7 cellular contexts compared by ENCODE assay signal in the genomic region with DNA sequence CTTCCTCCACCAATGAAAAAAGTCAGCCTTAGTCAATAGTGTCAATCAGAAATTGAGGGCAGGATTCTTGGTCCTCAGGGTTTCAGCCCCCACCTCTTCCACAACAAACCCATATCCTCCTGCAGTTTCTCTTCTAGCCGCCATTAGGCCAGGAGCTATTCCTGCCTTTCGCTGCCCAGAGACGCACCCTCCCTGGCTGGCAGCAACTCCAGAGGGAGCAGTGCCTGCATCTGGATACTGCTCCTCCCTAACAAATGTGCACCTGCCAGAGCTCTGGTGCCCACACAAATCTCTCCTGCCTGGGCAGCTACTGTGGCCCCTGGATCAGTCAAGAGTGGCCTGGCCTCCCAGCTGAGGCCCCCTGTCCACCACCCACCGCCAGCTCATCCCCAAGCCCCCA. TPM values are rescaled to one million over a fixed set of nuclear protein-coding genes. Genes with fewer than 3 reads are reported as not detected.
DNase-seq lines count a peak whose midpoint lies in the region; ATAC-seq and TF ChIP-seq lines count a peak whose summit lies in the region.
"Not testable (repeated sequence)": the region's sequence is repeated elsewhere in the genome, so short reads cannot be mapped to it uniquely, and the experiment has no call there.

No MANE protein-coding gene starts in this region.

- TF ChIP-seq POLR2A in heart left ventricle (IDR thresholded peaks at IDR 0.05); transverse colon (IDR thresholded peaks at IDR 0.05): not testable (repeated sequence)

- CTCF ChIA-PET in CD4-positive, alpha-beta memory T cell (lab: Charles Lee; ENCODE audit: partially characterized antibody), result interaction anchor here (0.9 to 2.5 kb wide), 7 partner anchors 8 to 200 kb away, joined by 3 to 17 read pairs (median 3); partner anchors contain the start of genes CFDP1 and TMEM170A

- not testable (repeated sequence) for H3K18ac ChIP-seq in trophoblast cell (ENCODE audit: low read length)

- not testable (repeated sequence) for H3K27ac ChIP-seq in CD4-positive, alpha-beta memory T cell (ENCODE audit: low read depth, low read length); trophoblast cell (ENCODE audit: low read depth, low read length)
- peak overlapping the region; percentile 78 for H3K27ac ChIP-seq in WERI-Rb-1
- peak overlapping the region in 4 of 12 donors; percentile 5 to 42 (median 21) for H3K27ac ChIP-seq in heart left ventricle
- peak overlapping the region in 3 of 4 donors; percentile 67 to 73 (median 68) for H3K27ac ChIP-seq in transverse colon

- not testable (repeated sequence) for H2BK120ac ChIP-seq in trophoblast cell (ENCODE audit: insufficient read depth, low read length, poor library complexity)

- ATAC-seq in central memory CD8-positive, alpha-beta T cell (replicated peaks; ENCODE audit: extremely low read depth, poor library complexity, severe bottlenecking), result not testable (repeated sequence)
- ATAC-seq in heart left ventricle, result peak; percentile 65 to 75 (median 68)

- H4K8ac ChIP-seq in trophoblast cell (ENCODE audit: low read depth, low read length), result not testable (repeated sequence)

- H3K23ac ChIP-seq in trophoblast cell (ENCODE audit: low read length), result not testable (repeated sequence)

- H2BK12ac ChIP-seq in trophoblast cell (ENCODE audit: low read length), result not testable (repeated sequence)

- not testable (repeated sequence) for H3K9me3 Mint-ChIP-seq in CD4-positive, alpha-beta memory T cell; central memory CD8-positive, alpha-beta T cell

- peaks cover 17% of the 10 kb centered on the region in 2 donors for H3K36me3 Mint-ChIP-seq in CD4-positive, alpha-beta memory T cell
- peaks cover 15% of the 10 kb centered on the region for H3K36me3 Mint-ChIP-seq in central memory CD8-positive, alpha-beta T cell (ENCODE audit: insufficient read depth)

- not testable (repeated sequence) for H3K4me3 ChIP-seq in CD4-positive, alpha-beta memory T cell (ENCODE audit: low read length in 2 of 2); WERI-Rb-1 (ENCODE audit: low read depth, low read length); heart left ventricle; mucosa of stomach (ENCODE audit: low read length); trophoblast cell (ENCODE audit: low read depth, low read length); transverse colon

- H3K14ac ChIP-seq in trophoblast cell (ENCODE audit: low read length), result not testable (repeated sequence)

- H3K4me2 ChIP-seq in trophoblast cell (ENCODE audit: low read length), result not testable (repeated sequence)

- not testable (repeated sequence) for H3K79me2 ChIP-seq in trophoblast cell (ENCODE audit: control insufficient read depth, insufficient read depth, low read length, poor library complexity)

- H3K36me3 ChIP-seq in CD4-positive, alpha-beta memory T cell (ENCODE audit: insufficient read depth, low read length); WERI-Rb-1; heart left ventricle; mucosa of stomach (ENCODE audit: control insufficient read depth, insufficient read depth, low read length); trophoblast cell (ENCODE audit: control insufficient read depth in 1 of 2, insufficient read depth in 2 of 2, low read length in 2 of 2); transverse colon: not testable (repeated sequence)

- not testable (repeated sequence) for H4K91ac ChIP-seq in trophoblast cell (ENCODE audit: low read depth, low read length)

- H3K27me3 ChIP-seq in CD4-positive, alpha-beta memory T cell (ENCODE audit: insufficient read depth, low read length); WERI-Rb-1 (ENCODE audit: insufficient read depth, low read depth, severe bottlenecking); heart left ventricle; mucosa of stomach (ENCODE audit: control insufficient read depth, insufficient read depth, low read length); trophoblast cell (ENCODE audit: insufficient read depth, low read length); transverse colon: not testable (repeated sequence)

- not testable (repeated sequence) for H3K9me3 ChIP-seq in CD4-positive, alpha-beta memory T cell (ENCODE audit: control insufficient read depth in 1 of 2, low read length in 2 of 2); WERI-Rb-1 (ENCODE audit: severe bottlenecking); heart left ventricle; mucosa of stomach (ENCODE audit: control insufficient read depth, low read length); trophoblast cell (ENCODE audit: insufficient read depth, low read depth, low read length); transverse colon

- intact Hi-C loops in CD4-positive, alpha-beta memory T cell (cut with micrococcal nuclease); heart left ventricle (cut with DNase I); transverse colon (cut with DNase I; ENCODE audit: low total_unique reads): not testable (repeated sequence)

- H2BK5ac ChIP-seq in trophoblast cell (ENCODE audit: low read depth, low read length, poor library complexity), result not testable (repeated sequence)

- H3K4me3 Mint-ChIP-seq in CD4-positive, alpha-beta memory T cell, result peak overlapping the region in 1 of 8 donors; percentile 4
- H3K4me3 Mint-ChIP-seq in central memory CD8-positive, alpha-beta T cell, result not testable (repeated sequence)

- in situ Hi-C loops in transverse colon (cut with MboI; ENCODE audit: low pct_ligation_motif_present in 1 of 4, low pct_unique_long_range_greater_than_20kb in 1 of 4, low sequenced_read_pairs in 3 of 4), result loop anchor here in 2 of 4 donors (25.0 kb wide), 1 partner anchor 181 kb away; the partner anchor contains the start of genes KARS1 (in 2 of the 2) and TERF2IP (in 2 of the 2)

- 55 to 73% (median 64%) methylated on average over 4 of the region's 4 CpGs for WGBS in heart left ventricle, 4 donors
- no CpG with 5 or more reads among the region's 4 CpGs for WGBS in trophoblast cell (ENCODE audit: extremely low coverage, insufficient coverage, insufficient read length)
- whole genome bisulfite sequencing in transverse colon (ENCODE audit: low coverage in 1 of 2), 2 donors, result 81% methylated on average over 4 of the region's 4 CpGs; no CpG with 5 or more reads in 1 of the 2 donors

- peaks cover 46 to 84% (median 66%) of the 10 kb centered on the region in 4 donors for H3K4me1 Mint-ChIP-seq in CD4-positive, alpha-beta memory T cell
- H3K4me1 Mint-ChIP-seq in central memory CD8-positive, alpha-beta T cell, result peaks cover 79% of the 10 kb centered on the region

- H2AK5ac ChIP-seq in trophoblast cell (ENCODE audit: low read length), result not testable (repeated sequence)

- peak overlapping the region; percentile 70 for H3K4ac ChIP-seq in trophoblast cell (ENCODE audit: low read depth, low read length)

- not testable (repeated sequence) for H3K27me3 Mint-ChIP-seq in CD4-positive, alpha-beta memory T cell; central memory CD8-positive, alpha-beta T cell

- POLR2A ChIA-PET in CD4-positive, alpha-beta memory T cell (lab: Charles Lee; ENCODE audit: partially characterized antibody), result interaction anchor here (1.0 to 1.6 kb wide), 3 partner anchors 22 to 23 kb away, joined by 3 to 5 read pairs (median 3); partner anchors contain the start of gene CFDP1

- H3K4me1 ChIP-seq in CD4-positive, alpha-beta memory T cell (ENCODE audit: insufficient read depth, low read length), result peaks cover 35% of the 10 kb centered on the region
- H3K4me1 ChIP-seq in heart left ventricle (peaks cover 0 to 58% (median 24%) of the 10 kb centered on the region in 12 donors), mucosa of stomach (ENCODE audit: control insufficient read depth, insufficient read depth, low read length) (peaks cover 34% of the 10 kb centered on the region), transverse colon (peaks cover 9 to 84% (median 57%) of the 10 kb centered on the region in 4 donors)
- H3K4me1 ChIP-seq in trophoblast cell (ENCODE audit: control insufficient read depth in 1 of 2, insufficient read depth in 2 of 2, low read length in 2 of 2), result not testable (repeated sequence)

- peak overlapping the region; percentile 7 for H3K9ac ChIP-seq in mucosa of stomach (ENCODE audit: low read length)
- H3K9ac ChIP-seq in trophoblast cell (ENCODE audit: low read length), result not testable (repeated sequence)

- not testable (repeated sequence) for DNase-seq in CD4-positive, alpha-beta memory T cell; WERI-Rb-1; central memory CD8-positive, alpha-beta T cell (ENCODE audit: low spot score in 2 of 2); heart left ventricle; trophoblast cell; transverse colon

- H3K79me1 ChIP-seq in trophoblast cell (ENCODE audit: low read length), result not testable (repeated sequence)

- H2AFZ ChIP-seq in trophoblast cell (ENCODE audit: insufficient read depth, low read length, poor library complexity), result not testable (repeated sequence)

- TF ChIP-seq EP300 in transverse colon (IDR thresholded peaks at IDR 0.05; ENCODE audit: low read depth), result not testable (repeated sequence)

- H4K12ac ChIP-seq in trophoblast cell (ENCODE audit: low read depth, low read length), result not testable (repeated sequence)

- peak overlapping the region in 4 of 7 donors; percentile 43 to 80 (median 54) for H3K27ac Mint-ChIP-seq in CD4-positive, alpha-beta memory T cell
- H3K27ac Mint-ChIP-seq in central memory CD8-positive, alpha-beta T cell (ENCODE audit: low read depth), result peak overlapping the region; percentile 45

- not testable (repeated sequence) for TF ChIP-seq CTCF in WERI-Rb-1 (IDR thresholded peaks at IDR 0.05; ENCODE audit: low read depth, low read length)
- TF ChIP-seq CTCF in heart left ventricle (IDR thresholded peaks at IDR 0.05) (peak in 2 of 12 donors; percentile 8 to 10), transverse colon (IDR thresholded peaks at IDR 0.05) (peak in 1 of 5 experiments; percentile 16)

RNA-seq across cellular contexts. Expression of gene TMEM170A, which starts 8.0 kb away (rescaled TPM):
- 10 to 100 TPM; 50.7 to 54.3 TPM for total RNA-seq in CD4-positive, alpha-beta memory T cell
- polyA plus RNA-seq in CD4-positive, alpha-beta memory T cell, result 10 to 100 TPM; 40.6 to 44.1 TPM
- 10 to 100 TPM in 4 of 9 donors, 1 to 10 TPM in 5; 7.7 to 14.6 (median 9.5) TPM for total RNA-seq in heart left ventricle
- polyA plus RNA-seq in heart left ventricle, result 1 to 10 TPM; 4.3 to 8.2 TPM
- 18.0 and 18.2 TPM in 2 replicates for polyA plus RNA-seq in trophoblast cell (2013)
- 10 to 100 TPM; 16.5 to 96.7 (median 49.2) TPM for total RNA-seq in transverse colon

RNA-seq across cellular contexts. Expression of gene CFDP1, which starts 23.2 kb away (rescaled TPM):
- total RNA-seq in CD4-positive, alpha-beta memory T cell, result 10 to 100 TPM; 41.8 to 42.4 TPM
- 10 to 100 TPM; 37.1 to 42.0 TPM for polyA plus RNA-seq in CD4-positive, alpha-beta memory T cell
- 10 to 100 TPM; 17.7 to 31.2 (median 24.9) TPM for total RNA-seq in heart left ventricle
- polyA plus RNA-seq in heart left ventricle, result 10 to 100 TPM; 36.3 to 60.6 TPM
- 103 and 111 TPM in 2 replicates for polyA plus RNA-seq in trophoblast cell (2013)
- 100 to 1,000 TPM in 3 of 4 donors, 10 to 100 TPM in 1; 51.2 to 318 (median 145) TPM for total RNA-seq in transverse colon

RNA-seq across cellular contexts. Expression of gene CHST6, which starts 38.8 kb away (rescaled TPM):
- under 1 TPM in 1 of 2 experiments, not detected in 1; 0.06 TPM for total RNA-seq in CD4-positive, alpha-beta memory T cell
- polyA plus RNA-seq in CD4-positive, alpha-beta memory T cell, result not detected
- total RNA-seq in heart left ventricle (1 to 10 TPM in 3 of 9 donors, under 1 TPM in 6; 0.32 to 1.8 (median 0.88) TPM), transverse colon (1 to 10 TPM; 1.7 to 3.7 (median 2.9) TPM)
- polyA plus RNA-seq in heart left ventricle, result 1 to 10 TPM in 1 of 2 donors, under 1 TPM in 1; 0.46 to 1.1 TPM
- polyA plus RNA-seq in trophoblast cell (2013), result 0.61 and 0.66 TPM in 2 replicates
